ENCODE assay signal across 12 cellular contexts in the genomic region with DNA sequence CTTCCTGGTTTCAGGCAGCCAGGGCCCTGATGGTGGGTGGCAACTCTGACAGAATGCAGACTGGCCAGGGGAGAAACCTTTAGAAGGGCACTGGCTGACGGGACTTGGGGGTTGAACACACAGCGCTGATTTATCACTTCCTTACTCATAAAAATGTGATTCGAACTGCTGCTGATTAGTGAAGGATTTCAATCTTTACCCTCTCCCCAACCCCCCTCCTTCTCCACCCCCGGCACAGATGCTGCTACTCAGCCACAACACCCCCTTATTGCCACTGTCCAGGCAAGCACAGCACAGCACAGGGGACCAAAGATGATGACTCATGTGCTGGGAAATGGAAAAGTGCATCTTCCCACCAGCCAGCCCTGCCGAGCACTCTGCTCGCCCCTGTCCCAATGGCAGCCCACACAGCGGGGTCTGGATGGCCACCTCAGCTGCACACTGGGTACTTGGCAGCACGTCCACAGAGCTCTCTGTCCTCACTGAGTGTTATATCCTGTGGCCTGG.
DNase-seq lines count a peak whose midpoint lies in the region; ATAC-seq and TF ChIP-seq lines count a peak whose summit lies in the region.
"Had no signal": no experiment of that assay in that cellular context is flagged by ENCODE, and none has a peak within 500 bp of the region (broad histone marks: within the 10 kb centered on the region; RNA-seq: fewer than 3 reads in every experiment).

No MANE protein-coding gene starts in this region.

- H3K36me3 Mint-ChIP-seq in mesothelial cell of epicardium: peaks cover 5% of the 10 kb centered on the region

- H3K4me1 Mint-ChIP-seq in mesothelial cell of epicardium: peaks cover 74% of the 10 kb centered on the region

- ATAC-seq in upper lobe of left lung (ENCODE audit: low FRiP score in 2 of 2) (peak in 1 of 2 donors; percentile 57), HG03442 (IDR thresholded peaks at IDR 0.05; ENCODE audit: unreplicated experiment) (no peak)
- ATAC-seq: HepG2 had no signal

- DNase-seq in M059J (ENCODE audit: low read depth): peak; percentile 79
- DNase-seq in colonic mucosa: no peak
- DNase-seq in mesothelial cell of epicardium (ENCODE audit: low spot score in 2 of 2, unreplicated experiment in 2 of 2): no peak
- no peak for DNase-seq in upper lobe of left lung
- DNase-seq in amniotic stem cell (lab: John Stamatoyannopoulos, UW): no peak
- DNase-seq in AML-193 (lab: John Stamatoyannopoulos, UW): no peak
- DNase-seq: central memory CD4-positive, alpha-beta T cell; hippocampal formation; NCI-H345 had no signal

- no peak for TF ChIP-seq POLR2A in upper lobe of left lung (IDR thresholded peaks at IDR 0.05)

- H3K27ac Mint-ChIP-seq in mesothelial cell of epicardium: peak overlapping the region; percentile 40

- H3K4me1 ChIP-seq in colonic mucosa (no peaks in the 10 kb centered on the region), upper lobe of left lung (peaks cover 18 to 28% (median 26%) of the 10 kb centered on the region in 4 donors)

- TF ChIP-seq CTCF in colonic mucosa (IDR thresholded peaks at IDR 0.05) (no peak), mesothelial cell of epicardium (IDR thresholded peaks at IDR 0.05; ENCODE audit: unreplicated experiment) (no peak), upper lobe of left lung (IDR thresholded peaks at IDR 0.05) (no peak)

- intact Hi-C loops in colonic mucosa (cut with DNase I): loop anchor here (10.0 kb wide), 1 partner anchor 59 kb away; no protein-coding TSS in a partner anchor

- H3K9ac ChIP-seq in colonic mucosa (ENCODE audit: low read depth in 2 of 2, low read length in 2 of 2): peak overlapping the region in 1 of 2 donors; percentile 35

- TF ChIP-seq EP300 in upper lobe of left lung (IDR thresholded peaks at IDR 0.05): peak in 1 of 4 donors; percentile 26

- H3K4me3 Mint-ChIP-seq in mesothelial cell of epicardium: no peak overlapping the region

- no peaks in the 10 kb centered on the region for H3K9me3 Mint-ChIP-seq in mesothelial cell of epicardium

- H3K27ac ChIP-seq in colonic mucosa (peak overlapping the region; percentile 45), upper lobe of left lung (peak overlapping the region; percentile 27 to 43 (median 38))
- H3K27ac ChIP-seq: SK-N-MC had no signal

- H3K9me3 ChIP-seq in colonic mucosa (no peaks in the 10 kb centered on the region), upper lobe of left lung (no peaks in the 10 kb centered on the region)

- WGBS in upper lobe of left lung, 2 donors: 77 to 82% methylated on average over 4 to 8 of the region's 8 CpGs

- no peaks in the 10 kb centered on the region for H3K27me3 Mint-ChIP-seq in mesothelial cell of epicardium (ENCODE audit: low read depth)

- H3K27me3 ChIP-seq in colonic mucosa (no peaks in the 10 kb centered on the region), upper lobe of left lung (no peaks in the 10 kb centered on the region)

- H3K4me3 ChIP-seq in colonic mucosa (no peak overlapping the region), upper lobe of left lung (no peak overlapping the region)
- H3K4me3 ChIP-seq: SK-N-MC had no signal

- H3K36me3 ChIP-seq in colonic mucosa (no peaks in the 10 kb centered on the region), upper lobe of left lung (peaks cover 0 to 10% (median 4%) of the 10 kb centered on the region in 4 donors)
